In the genomic region with DNA sequence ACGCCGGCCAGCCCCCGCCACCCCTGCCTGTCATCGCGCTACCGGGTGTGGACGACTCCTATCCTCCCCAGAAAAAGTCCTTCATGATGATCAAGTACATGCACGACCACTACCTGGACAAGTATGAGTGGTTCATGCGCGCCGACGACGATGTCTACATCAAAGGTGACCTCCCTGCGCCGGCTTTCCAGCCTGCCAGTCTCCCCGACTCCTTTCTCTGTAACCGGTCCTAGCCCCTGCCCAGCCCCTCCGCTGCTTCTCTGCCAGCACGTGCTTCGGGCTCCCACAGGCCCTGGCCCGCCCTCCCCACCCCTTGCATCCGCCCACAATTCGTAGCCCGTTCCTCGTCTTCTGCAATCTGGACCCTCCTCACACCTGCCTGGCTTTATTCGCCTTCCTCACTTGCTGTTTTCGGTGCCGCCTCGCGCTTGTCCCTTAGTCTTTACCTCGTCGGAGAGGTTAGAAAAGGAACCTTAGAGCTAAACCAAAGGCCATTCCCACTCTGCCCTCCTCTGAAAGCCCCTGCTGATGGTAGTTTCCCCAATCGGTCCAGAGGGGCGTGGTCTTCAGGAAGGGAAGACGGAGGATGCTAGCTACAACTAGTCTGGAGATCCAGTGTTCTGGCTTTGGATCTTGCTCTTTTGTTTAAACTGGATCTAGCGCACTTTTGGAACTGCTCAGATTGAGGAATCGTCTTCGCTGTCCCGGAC, we compare ENCODE assay signal across 8 cellular contexts. TPM values are rescaled to one million over a fixed set of nuclear protein-coding genes. Genes with fewer than 3 reads are reported as not detected.
DNase-seq lines count a peak whose midpoint lies in the region; ATAC-seq and TF ChIP-seq lines count a peak whose summit lies in the region.

No MANE protein-coding gene starts in this region.

- no peak overlapping the region for H3K27ac ChIP-seq in hepatocyte
- peak overlapping the region in 3 of 4 donors; percentile 71 to 80 (median 79) for H3K27ac ChIP-seq in gastrocnemius medialis

- H3K4me3 Mint-ChIP-seq in activated CD4-positive, alpha-beta T cell treated with anti-CD3 and anti-CD28 coated beads, Interleukin-2, amount 10 ng/mL, durations not matched to agents 7 days and 5 days: peak overlapping the region; percentile 56
- H3K4me3 Mint-ChIP-seq in activated naive CD8-positive, alpha-beta T cell: peak overlapping the region; percentile 87

- no peaks in the 10 kb centered on the region for H3K4me1 ChIP-seq in hepatocyte (ENCODE audit: insufficient read depth)
- H3K4me1 ChIP-seq in gastrocnemius medialis: peaks cover 9 to 19% of the 10 kb centered on the region in 2 donors

- no peaks in the 10 kb centered on the region for H3K9me3 Mint-ChIP-seq in activated CD4-positive, alpha-beta T cell treated with anti-CD3 and anti-CD28 coated beads, Interleukin-2, amount 10 ng/mL, durations not matched to agents 7 days and 5 days
- H3K9me3 Mint-ChIP-seq in activated naive CD8-positive, alpha-beta T cell (ENCODE audit: low read depth): no peaks in the 10 kb centered on the region

- in situ Hi-C loops in gastrocnemius medialis (cut with MboI; ENCODE audit: low sequenced_read_pairs in 4 of 4): loop anchor here in 1 of 4 donors (25.0 kb wide), 1 partner anchor 1207 kb away; no protein-coding TSS in a partner anchor

- no peak for TF ChIP-seq CTCF in hepatocyte (IDR thresholded peaks at IDR 0.05; ENCODE audit: poor library complexity)
- TF ChIP-seq CTCF in gastrocnemius medialis (IDR thresholded peaks at IDR 0.05 in 4 of 5, conservative IDR thresholded peaks at IDR 0.05 in 1 of 5): no peak
- no peak for TF ChIP-seq CTCF in omental fat pad (IDR thresholded peaks at IDR 0.05)

- no peak overlapping the region for H3K27ac Mint-ChIP-seq in activated CD4-positive, alpha-beta T cell treated with anti-CD3 and anti-CD28 coated beads, Interleukin-2, amount 10 ng/mL, durations not matched to agents 7 days and 5 days
- H3K27ac Mint-ChIP-seq in activated naive CD8-positive, alpha-beta T cell: no peak overlapping the region

- H3K36me3 ChIP-seq in hepatocyte (replicated peaks; ENCODE audit: insufficient read depth, low read depth): no peaks in the 10 kb centered on the region
- no peaks in the 10 kb centered on the region for H3K36me3 ChIP-seq in gastrocnemius medialis

- 1% methylated on average over 34 of the region's 39 CpGs for WGBS in hepatocyte (ENCODE audit: low lambda C conversion rate, missing lambda C conversion rate)

- H4K20me1 ChIP-seq in hepatocyte (ENCODE audit: insufficient read depth, poor library complexity, severe bottlenecking): no peaks in the 10 kb centered on the region

- H3K4me1 Mint-ChIP-seq in activated CD4-positive, alpha-beta T cell treated with anti-CD3 and anti-CD28 coated beads, Interleukin-2, amount 10 ng/mL, durations not matched to agents 7 days and 5 days: peaks cover 14% of the 10 kb centered on the region
- peaks cover 17% of the 10 kb centered on the region for H3K4me1 Mint-ChIP-seq in activated naive CD8-positive, alpha-beta T cell (ENCODE audit: low read depth)

- TF ChIP-seq POLR2A in gastrocnemius medialis (IDR thresholded peaks at IDR 0.05): no peak

- POLR2A ChIA-PET in activated CD4-positive, alpha-beta T cell treated with anti-CD3 and anti-CD28 coated beads, Interleukin-2, amount 10 ng/mL, durations not matched to agents 7 days and 5 days (lab: Charles Lee): no interaction called here

- CTCF ChIA-PET in activated CD4-positive, alpha-beta T cell treated with anti-CD3 and anti-CD28 coated beads, Interleukin-2, amount 10 ng/mL, durations not matched to agents 7 days and 5 days (lab: Charles Lee): no interaction called here

- no peaks in the 10 kb centered on the region for H3K27me3 ChIP-seq in hepatocyte
- peaks cover 5 to 17% (median 6%) of the 10 kb centered on the region in 3 donors for H3K27me3 ChIP-seq in gastrocnemius medialis

- ATAC-seq in gastrocnemius medialis (no peak), omental fat pad (ENCODE audit: low FRiP score) (no peak)

- intact Hi-C loops in gastrocnemius medialis (cut with DNase I; ENCODE audit: low total_unique reads): loop anchor here (10.0 kb wide), 1 partner anchor 1509 kb away; no protein-coding TSS in a partner anchor

- H3K4me2 ChIP-seq in hepatocyte: peak overlapping the region; percentile 96

- peaks cover 28% of the 10 kb centered on the region for H3K79me2 ChIP-seq in hepatocyte

- H2AFZ ChIP-seq in hepatocyte: peak overlapping the region; percentile 97

- H3K9me2 ChIP-seq in hepatocyte (replicated peaks; ENCODE audit: insufficient read depth): no peaks in the 10 kb centered on the region

- H3K36me3 Mint-ChIP-seq in activated CD4-positive, alpha-beta T cell treated with anti-CD3 and anti-CD28 coated beads, Interleukin-2, amount 10 ng/mL, durations not matched to agents 7 days and 5 days (ENCODE audit: low read depth): peaks cover 2% of the 10 kb centered on the region
- H3K36me3 Mint-ChIP-seq in activated naive CD8-positive, alpha-beta T cell: no peaks in the 10 kb centered on the region

- H3K4me3 ChIP-seq in hepatocyte: peak overlapping the region; percentile 86
- H3K4me3 ChIP-seq in gastrocnemius medialis: peak overlapping the region; percentile 68 to 84 (median 76)

- H3K9me3 ChIP-seq in hepatocyte (ENCODE audit: low read depth): no peaks in the 10 kb centered on the region
- no peaks in the 10 kb centered on the region for H3K9me3 ChIP-seq in gastrocnemius medialis

- no peak for DNase-seq in activated CD4-positive, alpha-beta T cell treated with anti-CD3 and anti-CD28 coated beads, Interleukin-2, amount 10 ng/mL, durations not matched to agents 7 days and 5 days
- no peak for DNase-seq in activated CD4-positive, alpha-beta T cell treated with anti-CD3 and anti-CD28 coated beads for 1 hour
- DNase-seq in hepatocyte (ENCODE audit: low spot score) (peak; percentile 51), gastrocnemius medialis (no peak), DMS153 (lab: John Stamatoyannopoulos, UW) (no peak), omental fat pad (ENCODE audit: low spot score) (no peak), HT-29 (ENCODE audit: low spot score) (no peak)

- H3K27me3 Mint-ChIP-seq in activated CD4-positive, alpha-beta T cell treated with anti-CD3 and anti-CD28 coated beads, Interleukin-2, amount 10 ng/mL, durations not matched to agents 7 days and 5 days: peaks cover 55% of the 10 kb centered on the region
- H3K27me3 Mint-ChIP-seq in activated naive CD8-positive, alpha-beta T cell: peaks cover 33% of the 10 kb centered on the region

RNA-seq across cellular contexts. Expression of gene CHSY3, which starts 1.4 kb away (rescaled TPM):
- total RNA-seq in activated CD4-positive, alpha-beta T cell treated with anti-CD3 and anti-CD28 coated beads, Interleukin-2, amount 10 ng/mL, durations not matched to agents 7 days and 5 days: not detected
- total RNA-seq in hepatocyte: 22.4 and 23.6 TPM in 2 replicates
- polyA plus RNA-seq in hepatocyte: 16.0 and 18.1 TPM in 2 replicates
- total RNA-seq in gastrocnemius medialis: 1 to 10 TPM in 3 of 4 donors, under 1 TPM in 1; 0.51 to 7.8 (median 2.2) TPM
- 1 to 10 TPM; 3.1 to 6.9 (median 4.1) TPM for total RNA-seq in omental fat pad
- total RNA-seq in HT-29 (2014; rRNA removed; shearing (Covaris generic)): not detected in 2 replicates
